9 cellular contexts compared by ENCODE assay signal in the genomic region with DNA sequence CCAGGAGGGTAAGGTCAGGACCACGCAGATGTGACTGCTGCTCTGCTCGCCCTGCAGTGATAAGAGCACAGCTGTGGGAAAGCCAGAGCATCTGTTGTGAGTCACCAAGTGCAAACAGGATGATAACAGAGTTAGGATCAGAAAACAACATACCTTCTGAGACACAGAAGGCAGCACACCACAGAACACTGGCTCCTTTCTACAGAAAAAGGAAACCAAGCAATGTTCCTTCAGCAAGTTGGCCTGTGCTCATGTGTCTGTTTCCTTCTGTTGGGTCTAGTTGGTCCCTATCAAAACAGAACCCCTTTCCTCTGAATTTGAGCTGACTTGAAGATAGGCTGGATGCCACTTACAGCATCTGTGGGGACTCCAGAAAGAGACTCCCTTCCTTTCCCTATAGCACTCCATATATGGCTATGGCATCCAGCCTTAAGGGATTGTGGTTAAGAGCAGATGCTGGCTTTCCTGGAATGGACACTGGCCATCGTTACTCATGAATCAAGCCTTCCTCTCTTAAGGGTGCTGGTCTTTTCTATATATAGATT.
A peak's percentile ranks its signal among the peaks of the same experiment; 100 is the strongest.
DNase-seq lines count a peak whose midpoint lies in the region; ATAC-seq and TF ChIP-seq lines count a peak whose summit lies in the region.
"Had no signal": no experiment of that assay in that cellular context is flagged by ENCODE, and none has a peak within 500 bp of the region (broad histone marks: within the 10 kb centered on the region; RNA-seq: fewer than 3 reads in every experiment).

No MANE protein-coding gene starts in this region.

- no peak for TF ChIP-seq CTCF in ascending aorta (IDR thresholded peaks at IDR 0.05)

- no peak overlapping the region for H3K27ac Mint-ChIP-seq in activated T-helper 2 cell treated with anti-CD3 and anti-CD28 coated beads, Interferon-gamma antibody, Interleukin-2, Interleukin-4, amounts not matched to agents 10 μg/mL and 5 μg/mL and 100 μg/mL, durations not matched to agents 14 hours and 24 hours and 36 hours

- no peaks in the 10 kb centered on the region for H3K36me3 ChIP-seq in ascending aorta

- peaks cover 4% of the 10 kb centered on the region for H3K27me3 Mint-ChIP-seq in activated T-helper 2 cell treated with anti-CD3 and anti-CD28 coated beads, Interferon-gamma antibody, Interleukin-2, Interleukin-4, amounts not matched to agents 10 μg/mL and 5 μg/mL and 100 μg/mL, durations not matched to agents 14 hours and 24 hours and 36 hours (ENCODE audit: low read depth)

- H3K27me3 ChIP-seq in ascending aorta, result no peaks in the 10 kb centered on the region

- DNase-seq in DMS53 (lab: John Stamatoyannopoulos, UW), result peak; percentile 91
- DNase-seq in activated T-helper 2 cell treated with anti-CD3 and anti-CD28 coated beads, Interferon-gamma antibody, Interleukin-2, Interleukin-4, amounts not matched to agents 10 μg/mL and 5 μg/mL and 100 μg/mL, durations not matched to agents 14 hours and 24 hours and 36 hours (ENCODE audit: low spot score), result peak; percentile 11
- DNase-seq in kidney tubule cell (ENCODE audit: low spot score), result peak; percentile 62
- DNase-seq in DMS153 (lab: John Stamatoyannopoulos, UW), result no peak
- no peak for DNase-seq in NAMALWA (ENCODE audit: low spot score)
- no peak for DNase-seq in ascending aorta (ENCODE audit: low spot score in 2 of 2)
- DNase-seq: NCI-H1105 had no signal

- no peaks in the 10 kb centered on the region for H3K9me3 ChIP-seq in ascending aorta

- H3K4me1 ChIP-seq in ascending aorta, result peaks cover 0 to 2% of the 10 kb centered on the region in 2 donors

- ATAC-seq in HG03342 (IDR thresholded peaks at IDR 0.05; ENCODE audit: unreplicated experiment), result peak; percentile 58
- no peak for ATAC-seq in GM21576 (IDR thresholded peaks at IDR 0.05; ENCODE audit: unreplicated experiment)

- H3K4me3 Mint-ChIP-seq in activated T-helper 2 cell treated with anti-CD3 and anti-CD28 coated beads, Interferon-gamma antibody, Interleukin-2, Interleukin-4, amounts not matched to agents 10 μg/mL and 5 μg/mL and 100 μg/mL, durations not matched to agents 14 hours and 24 hours and 36 hours (ENCODE audit: low read depth), result no peak overlapping the region

- no peaks in the 10 kb centered on the region for H3K9me3 Mint-ChIP-seq in activated T-helper 2 cell treated with anti-CD3 and anti-CD28 coated beads, Interferon-gamma antibody, Interleukin-2, Interleukin-4, amounts not matched to agents 10 μg/mL and 5 μg/mL and 100 μg/mL, durations not matched to agents 14 hours and 24 hours and 36 hours

- intact Hi-C loops in activated T-helper 2 cell treated with anti-CD3 and anti-CD28 coated beads, Interferon-gamma antibody, Interleukin-2, Interleukin-4, amounts not matched to agents 10 μg/mL and 5 μg/mL and 100 μg/mL, durations not matched to agents 14 hours and 24 hours and 36 hours (cut with micrococcal nuclease), result loop anchor here (5.0 to 10.0 kb wide), 3 partner anchors 125 to 482 kb away; no protein-coding TSS in a partner anchor
- intact Hi-C loops in ascending aorta (cut with DNase I), result no loop called here

- H3K4me1 Mint-ChIP-seq in activated T-helper 2 cell treated with anti-CD3 and anti-CD28 coated beads, Interferon-gamma antibody, Interleukin-2, Interleukin-4, amounts not matched to agents 10 μg/mL and 5 μg/mL and 100 μg/mL, durations not matched to agents 14 hours and 24 hours and 36 hours (ENCODE audit: low read depth), result peaks cover 34% of the 10 kb centered on the region

- no peak overlapping the region for H3K27ac ChIP-seq in ascending aorta

- no peak overlapping the region for H3K4me3 ChIP-seq in ascending aorta

- H3K36me3 Mint-ChIP-seq in activated T-helper 2 cell treated with anti-CD3 and anti-CD28 coated beads, Interferon-gamma antibody, Interleukin-2, Interleukin-4, amounts not matched to agents 10 μg/mL and 5 μg/mL and 100 μg/mL, durations not matched to agents 14 hours and 24 hours and 36 hours (ENCODE audit: low read depth), result peaks cover 4% of the 10 kb centered on the region

Comparison
In these comparisons a context has a peak if more than half of its experiments do, and no peak if none do; other contexts are left out.
1. DNase-seq: peak in DMS53 (single experiment), activated T-helper 2 cell treated with anti-CD3 and anti-CD28 coated beads, Interferon-gamma antibody, Interleukin-2, Interleukin-4, amounts not matched to agents 10 μg/mL and 5 μg/mL and 100 μg/mL, durations not matched to agents 14 hours and 24 hours and 36 hours (single experiment) and kidney tubule cell (single experiment); none in DMS153 (single experiment), NAMALWA (single experiment) and ascending aorta (0 of 2).